ENCODE assay signal across 8 cellular contexts in the genomic region with DNA sequence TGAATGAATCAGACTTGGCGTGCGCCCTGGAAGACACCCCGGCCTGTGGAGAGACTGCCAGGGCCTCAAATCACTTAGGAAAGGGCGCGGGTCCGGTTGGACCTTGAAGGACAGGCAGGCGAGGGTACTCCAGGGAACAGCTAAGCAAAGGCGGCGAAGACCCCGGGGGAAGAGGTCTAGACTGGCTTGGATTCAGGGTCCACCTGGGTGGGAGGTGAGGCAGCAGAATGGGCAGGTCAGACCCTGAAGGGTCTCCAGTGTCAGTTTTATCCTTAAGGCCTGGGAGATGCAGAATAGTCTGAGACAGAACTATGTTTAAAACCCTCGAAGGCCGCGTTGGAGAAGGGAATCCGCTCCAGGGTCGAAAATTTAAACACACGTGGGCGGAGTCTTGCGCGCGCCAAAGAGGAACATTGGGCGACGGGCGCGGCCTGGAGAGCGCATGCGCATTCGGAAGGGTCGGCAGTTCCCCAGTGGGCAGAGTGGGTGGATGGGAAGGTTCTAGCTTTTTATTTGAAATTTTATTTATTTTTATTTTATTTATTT. TPM values are rescaled to one million over a fixed set of nuclear protein-coding genes. Genes with fewer than 3 reads are reported as not detected.
DNase-seq lines count a peak whose midpoint lies in the region; ATAC-seq, FAIRE-seq and TF ChIP-seq lines count a peak whose summit lies in the region.

No MANE protein-coding gene starts in this region.

- no peaks in the 10 kb centered on the region for H3K9me3 ChIP-seq in pancreas
- no peaks in the 10 kb centered on the region for H3K9me3 ChIP-seq in transverse colon

- H3K27me3 ChIP-seq in pancreas (no peaks in the 10 kb centered on the region), transverse colon (no peaks in the 10 kb centered on the region)

- WGBS in pancreas, 2 donors, result 2% methylated on average over 28 of the region's 28 CpGs
- 0% methylated on average over 28 of the region's 28 CpGs; no CpG with 5 or more reads in 1 of the 2 donors for WGBS in transverse colon (ENCODE audit: low coverage in 1 of 2), 2 donors

- H3K4me3 Mint-ChIP-seq in activated naive CD8-positive, alpha-beta T cell treated with anti-CD3 and anti-CD28 coated beads for 36 hours, result peak overlapping the region; percentile 98

- TF ChIP-seq CTCF in pancreas (IDR thresholded peaks at IDR 0.05) (no peak), transverse colon (IDR thresholded peaks at IDR 0.05) (no peak)

- peaks cover 56% of the 10 kb centered on the region for H3K4me1 Mint-ChIP-seq in activated naive CD8-positive, alpha-beta T cell treated with anti-CD3 and anti-CD28 coated beads for 36 hours

- FAIRE-seq in pancreas (lab: Jason Lieb, UNC), result peak; percentile 37

- peaks cover 12% of the 10 kb centered on the region for H3K27me3 Mint-ChIP-seq in activated naive CD8-positive, alpha-beta T cell treated with anti-CD3 and anti-CD28 coated beads for 36 hours

- no peak for TF ChIP-seq POLR2A in transverse colon (IDR thresholded peaks at IDR 0.05)

- peaks cover 0 to 23% (median 7%) of the 10 kb centered on the region in 3 donors for H3K4me1 ChIP-seq in pancreas
- H3K4me1 ChIP-seq in transverse colon, result peaks cover 15 to 53% (median 33%) of the 10 kb centered on the region in 4 donors

- DNase-seq in A172 (ENCODE audit: low spot score) (peak; percentile 59), NCI-H1048 (lab: John Stamatoyannopoulos, UW) (peak; percentile 74), SKM-1 (lab: John Stamatoyannopoulos, UW; ENCODE audit: unreplicated experiment) (peak; percentile 19), Right ventricle myocardium inferior (ENCODE audit: missing footprints) (peak; percentile 90), pancreas (peak; percentile 75 to 91 (median 81)), transverse colon (peak; percentile 90)
- DNase-seq in activated naive CD8-positive, alpha-beta T cell treated with anti-CD3 and anti-CD28 coated beads for 36 hours, result peak; percentile 82

- H3K4me3 ChIP-seq in pancreas (peak overlapping the region; percentile 55 to 84 (median 70)), transverse colon (peak overlapping the region; percentile 28 to 70 (median 64))

- H3K9me3 Mint-ChIP-seq in activated naive CD8-positive, alpha-beta T cell treated with anti-CD3 and anti-CD28 coated beads for 36 hours, result peaks cover 3% of the 10 kb centered on the region

- intact Hi-C loops in Right ventricle myocardium inferior (cut with DNase I) (loop anchor here (2.0 to 10.0 kb wide), 2 partner anchors 87 to 179 kb away; partner anchors contain the start of gene ZNF45), pancreas (cut with DNase I) (no loop called here), transverse colon (cut with DNase I; ENCODE audit: low total_unique reads) (no loop called here)

- in situ Hi-C loops in transverse colon (cut with MboI; ENCODE audit: low pct_ligation_motif_present in 1 of 4, low pct_unique_long_range_greater_than_20kb in 1 of 4, low sequenced_read_pairs in 3 of 4), result no loop called here

- H3K27ac ChIP-seq in pancreas (peak overlapping the region; percentile 96 to 99 (median 98)), transverse colon (peak overlapping the region; percentile 97 to 99 (median 98))

- ATAC-seq in GM19035 (IDR thresholded peaks at IDR 0.05; ENCODE audit: unreplicated experiment) (peak; percentile 28), Right ventricle myocardium inferior (peak; percentile 74), pancreas (peak; percentile 68 to 81 (median 70))

- no peak for TF ChIP-seq EP300 in transverse colon (IDR thresholded peaks at IDR 0.05; ENCODE audit: low read depth)

- H3K36me3 Mint-ChIP-seq in activated naive CD8-positive, alpha-beta T cell treated with anti-CD3 and anti-CD28 coated beads for 36 hours, result peaks cover 43% of the 10 kb centered on the region

- peaks cover 0 to 3% (median 0%) of the 10 kb centered on the region in 3 donors for H3K36me3 ChIP-seq in pancreas
- H3K36me3 ChIP-seq in transverse colon, result peaks cover 0 to 3% (median 1%) of the 10 kb centered on the region in 4 donors

- H3K27ac Mint-ChIP-seq in activated naive CD8-positive, alpha-beta T cell treated with anti-CD3 and anti-CD28 coated beads for 36 hours, result peak overlapping the region; percentile 100

RNA-seq across cellular contexts. Expression of gene SMG9, which starts 0.6 kb away (rescaled TPM):
- total RNA-seq in A172 (2014; rRNA removed; shearing (Covaris generic)), result 15.9 and 23.1 TPM in 2 replicates
- total RNA-seq in activated naive CD8-positive, alpha-beta T cell treated with anti-CD3 and anti-CD28 coated beads for 36 hours, result 10 to 100 TPM; 55.7 to 58.1 TPM
- total RNA-seq in Right ventricle myocardium inferior (15.7 TPM), pancreas (10 to 100 TPM in 3 of 6 donors, 1 to 10 TPM in 3; 6.6 to 20.1 (median 10.5) TPM), transverse colon (10 to 100 TPM in 3 of 4 donors, 1 to 10 TPM in 1; 4.1 to 68.7 (median 13.8) TPM)
- polyA plus RNA-seq in pancreas, result 10 to 100 TPM; 22.3 to 23.0 TPM

RNA-seq across cellular contexts. Expression of gene KCNN4, which starts 25.4 kb away (rescaled TPM):
- 57.6 and 68.6 TPM in 2 replicates for total RNA-seq in A172 (2014; rRNA removed; shearing (Covaris generic))
- total RNA-seq in activated naive CD8-positive, alpha-beta T cell treated with anti-CD3 and anti-CD28 coated beads for 36 hours, result 10 to 100 TPM; 38.9 to 41.5 TPM
- 0.41 TPM for total RNA-seq in Right ventricle myocardium inferior
- 1 to 10 TPM in 3 of 6 donors, under 1 TPM in 3; 0.43 to 2.6 (median 0.82) TPM for total RNA-seq in pancreas
- polyA plus RNA-seq in pancreas, result 1 to 10 TPM; 1.3 to 1.5 TPM
- total RNA-seq in transverse colon, result 10 to 100 TPM in 3 of 4 donors, not detected in 1; 26.5 to 72.2 (median 37.4) TPM

RNA-seq across cellular contexts. Expression of gene IRGC, which starts 39.5 kb away (rescaled TPM):
- total RNA-seq in A172 (2014; rRNA removed; shearing (Covaris generic)), result not detected in 2 replicates
- total RNA-seq in activated naive CD8-positive, alpha-beta T cell treated with anti-CD3 and anti-CD28 coated beads for 36 hours, result not detected
- total RNA-seq in Right ventricle myocardium inferior (not detected), pancreas (not detected), transverse colon (not detected)
- polyA plus RNA-seq in pancreas, result not detected

RNA-seq across cellular contexts. Expression of gene LYPD5, which starts 46.9 kb away (rescaled TPM):
- total RNA-seq in A172 (2014; rRNA removed; shearing (Covaris generic)), result 0.31 TPM in 1 of 2 replicates, not detected in the other
- total RNA-seq in activated naive CD8-positive, alpha-beta T cell treated with anti-CD3 and anti-CD28 coated beads for 36 hours, result 1 to 10 TPM; 1.6 TPM
- total RNA-seq in Right ventricle myocardium inferior (0.92 TPM), pancreas (1 to 10 TPM in 1 of 6 donors, under 1 TPM in 5; 0.09 to 1.2 (median 0.24) TPM), transverse colon (1 to 10 TPM in 3 of 4 donors, not detected in 1; 2.1 to 5.2 (median 2.6) TPM)
- polyA plus RNA-seq in pancreas, result under 1 TPM; 0.42 to 0.49 TPM

Comparison
In these comparisons a context has a peak if more than half of its experiments do, and no peak if none do; other contexts are left out.
1. Peak in every context shown above with its lines: DNase-seq, ATAC-seq, H3K4me3 ChIP-seq and H3K27ac ChIP-seq.
2. DNase-seq: peak in every context shown above with its lines; median percentile 90 in Right ventricle myocardium inferior; 90 in transverse colon; 82 in activated naive CD8-positive, alpha-beta T cell treated with anti-CD3 and anti-CD28 coated beads for 36 hours; 81 in pancreas; 74 in NCI-H1048; 59 in A172; 19 in SKM-1.